21 cellular contexts compared by ENCODE assay signal in genomic region chr2:60499082-60499429, GRCh38. TPM values are rescaled to one million over a fixed set of nuclear protein-coding genes. Genes with fewer than 3 reads are reported as not detected.
DNase-seq lines count a peak whose midpoint lies in the region; ATAC-seq and FAIRE-seq lines count a peak whose summit lies in the region.
"Had no signal": no experiment of that assay in that cellular context is flagged by ENCODE, and none has a peak within 500 bp of the region (broad histone marks: within the 10 kb centered on the region; RNA-seq: fewer than 3 reads in every experiment).

No MANE protein-coding gene starts in this region.

- no peaks in the 10 kb centered on the region for H3K9me3 ChIP-seq in esophagus (ENCODE audit: control insufficient read depth in 2 of 2, insufficient read depth in 1 of 2, low read depth in 1 of 2, low read length in 1 of 2)
- H3K9me3 ChIP-seq in small intestine (ENCODE audit: control insufficient read depth, low read depth), result no peaks in the 10 kb centered on the region
- H3K9me3 ChIP-seq: right lobe of liver, testis had no signal

- peak; percentile 32 for ATAC-seq in GM18517 (IDR thresholded peaks at IDR 0.05; ENCODE audit: unreplicated experiment)
- peak; percentile 38 for ATAC-seq in GM21528 (IDR thresholded peaks at IDR 0.05; ENCODE audit: low FRiP score, unreplicated experiment)
- peak; percentile 31 for ATAC-seq in HG03095 (IDR thresholded peaks at IDR 0.05; ENCODE audit: unreplicated experiment)
- no peak for ATAC-seq in HG03108 (IDR thresholded peaks at IDR 0.05; ENCODE audit: unreplicated experiment)

- H3K36me3 ChIP-seq in esophagus (ENCODE audit: control insufficient read depth in 2 of 2, insufficient read depth in 2 of 2, low read length in 1 of 2) (peaks cover 0 to 6% of the 10 kb centered on the region in 2 donors), small intestine (ENCODE audit: control insufficient read depth in 2 of 2, insufficient read depth in 2 of 2, low read length in 2 of 2) (no peaks in the 10 kb centered on the region)
- H3K36me3 ChIP-seq: right lobe of liver had no signal

- DNase-seq in activated CD4-positive, alpha-beta T cell treated with anti-CD3 and anti-CD28 coated beads for 1 hour, result no peak
- no peak for DNase-seq in NCI-H82 (lab: John Stamatoyannopoulos, UW)
- DNase-seq in small intestine, result no peak
- DNase-seq: activated CD4-positive, CD25-positive, alpha-beta regulatory T cell; activated naive CD4-positive, alpha-beta T cell treated with anti-CD3 and anti-CD28 coated beads for 36 hours; GF-D8; glutamatergic neuron; NCI-H146; NCI-H345; right lobe of liver; SHP77; stimulated activated CD4-positive, alpha-beta T cell treated with anti-CD3 and anti-CD28 coated beads, Interleukin-4, amount 100 ng/mL, for 1 hour; testis had no signal

- 89 to 93% methylated on average over 6 of the region's 6 CpGs for WGBS in esophagus, 2 donors
- 89 to 93% (median 92%) methylated on average over 6 of the region's 6 CpGs for WGBS in small intestine, 3 donors

- H3K4me1 ChIP-seq in esophagus (ENCODE audit: control insufficient read depth in 2 of 2, insufficient read depth in 2 of 2, low read length in 1 of 2) (peaks cover 5 to 12% of the 10 kb centered on the region in 2 donors), small intestine (ENCODE audit: control insufficient read depth in 2 of 2, insufficient read depth in 1 of 2, low read depth in 1 of 2, low read length in 1 of 2) (peaks cover 7 to 9% of the 10 kb centered on the region in 2 donors)
- H3K4me1 ChIP-seq: right lobe of liver, testis had no signal

- H3K4me3 ChIP-seq in esophagus (ENCODE audit: low read depth in 1 of 2, low read length in 2 of 2) (no peak overlapping the region), small intestine (ENCODE audit: low read depth in 1 of 2, low read length in 2 of 2) (no peak overlapping the region)
- H3K4me3 ChIP-seq: coronary artery, right lobe of liver, testis had no signal

- H3K27me3 ChIP-seq in esophagus (ENCODE audit: control insufficient read depth in 1 of 2, insufficient read depth in 2 of 2, low read length in 2 of 2) (no peaks in the 10 kb centered on the region), small intestine (ENCODE audit: control insufficient read depth in 2 of 2, insufficient read depth in 2 of 2, low read length in 2 of 2) (no peaks in the 10 kb centered on the region)
- H3K27me3 ChIP-seq: right lobe of liver, testis had no signal

- H3K27ac ChIP-seq in esophagus (ENCODE audit: low read depth in 2 of 2, low read length in 1 of 2) (peak overlapping the region; percentile 22 to 50), small intestine (ENCODE audit: low read depth in 1 of 2, low read length in 1 of 2) (no peak overlapping the region)
- H3K27ac ChIP-seq: coronary artery, right lobe of liver, testis had no signal

- FAIRE-seq in small intestine (lab: Jason Lieb, UNC), result no peak
- FAIRE-seq: D721Med, H1 had no signal

RNA-seq across cellular contexts. Expression of gene BCL11A, which starts 54.4 kb away (rescaled TPM):
- 10 to 100 TPM in 1 of 2 donors, 1 to 10 TPM in 1; 8.6 to 25.5 TPM for polyA plus RNA-seq in esophagus
- polyA plus RNA-seq in small intestine, result 10 to 100 TPM in 2 of 3 donors, 1 to 10 TPM in 1; 2.2 to 17.2 (median 10.7) TPM

Comparison
In these comparisons a context has a peak if more than half of its experiments do, and no peak if none do; other contexts are left out.
1. H3K27ac ChIP-seq: peak in esophagus (2 of 2); none in small intestine (0 of 2).